12 cellular contexts compared by ENCODE assay signal in the genomic region with DNA sequence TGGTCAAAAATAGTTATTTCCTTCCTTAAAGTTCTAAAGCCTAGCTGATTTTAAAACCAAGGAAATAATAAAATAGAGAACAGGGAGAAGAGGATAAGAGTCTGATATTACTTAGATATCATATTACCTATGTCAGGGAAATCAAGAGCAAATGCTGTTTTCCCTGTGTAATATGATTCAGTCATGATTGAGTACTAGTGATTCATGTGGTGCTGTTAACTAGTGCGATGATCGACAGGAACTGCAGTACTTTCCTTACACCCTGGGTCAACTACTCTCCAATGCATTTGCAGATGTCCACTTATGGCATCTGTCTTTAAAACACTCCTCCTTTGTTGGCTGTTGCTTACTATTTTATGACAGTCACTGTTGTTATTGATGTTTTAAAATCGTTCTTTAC.
A peak's percentile ranks its signal among the peaks of the same experiment; 100 is the strongest.
DNase-seq lines count a peak whose midpoint lies in the region; ATAC-seq and TF ChIP-seq lines count a peak whose summit lies in the region.
"Had no signal": no experiment of that assay in that cellular context is flagged by ENCODE, and none has a peak within 500 bp of the region (broad histone marks: within the 10 kb centered on the region; RNA-seq: fewer than 3 reads in every experiment).

No MANE protein-coding gene starts in this region.

- no peak overlapping the region for H3K27ac Mint-ChIP-seq in H9

- no peak overlapping the region for H3K4me2 ChIP-seq in H9 (ENCODE audit: insufficient read depth, insufficient read length, low read length)

- H2BK5ac ChIP-seq in H9 (ENCODE audit: insufficient read length, low read length), result no peak overlapping the region

- no peak overlapping the region for H2AFZ ChIP-seq in H9 (ENCODE audit: low read length)

- no peaks in the 10 kb centered on the region; a peak in 2 of 7 replicates for H3K36me3 Mint-ChIP-seq in H9 (ENCODE audit: insufficient read depth in 1 of 3, low read depth in 3 of 3)

- H2BK120ac ChIP-seq in H9 (ENCODE audit: low read depth, low read length, poor library complexity, severe bottlenecking), result no peak overlapping the region

- H3K23ac ChIP-seq in H9 (ENCODE audit: insufficient read length, low read depth, low read length), result no peak overlapping the region

- H3K9ac ChIP-seq in H9 (ENCODE audit: extremely low read depth, insufficient read length, low read length), result no peak overlapping the region

- no peak overlapping the region for H2BK15ac ChIP-seq in H9 (ENCODE audit: low read depth, low read length)

- H3K4me1 ChIP-seq in RWPE2 (ENCODE audit: insufficient read depth, poor library complexity, severe bottlenecking) (peaks cover 11% of the 10 kb centered on the region), foreskin keratinocyte (peaks cover 7% of the 10 kb centered on the region), H9 (ENCODE audit: insufficient read depth, low read length) (peaks cover 9% of the 10 kb centered on the region; the same call in 1 of the 2 replicates)

- no peak overlapping the region for H3K14ac ChIP-seq in H9 (ENCODE audit: insufficient read depth, low read length)

- peaks cover 10 to 14% of the 10 kb centered on the region in 2 experiments for H3K4me1 Mint-ChIP-seq in H9

- H3K4me3 Mint-ChIP-seq in H9, result no peak overlapping the region
- H3K4me3 Mint-ChIP-seq: naive thymus-derived CD8-positive, alpha-beta T cell had no signal

- no peaks in the 10 kb centered on the region for H3K79me1 ChIP-seq in H9 (ENCODE audit: insufficient read depth, low read depth, low read length, poor library complexity, severe bottlenecking)

- no peaks in the 10 kb centered on the region for H3K23me2 ChIP-seq in H9 (ENCODE audit: insufficient read length, low read depth, low read length, poor library complexity, severe bottlenecking)

- no peak overlapping the region for H3K4ac ChIP-seq in H9 (ENCODE audit: low read depth, low read length)

- no peak overlapping the region for H3K56ac ChIP-seq in H9 (ENCODE audit: insufficient read length, low read depth, low read length)

- no peaks in the 10 kb centered on the region for H3K9me3 Mint-ChIP-seq in H9
- H3K9me3 Mint-ChIP-seq: naive thymus-derived CD8-positive, alpha-beta T cell had no signal

- H4K5ac ChIP-seq in H9 (ENCODE audit: insufficient read length, low read depth, low read length), result no peak overlapping the region

- no peak overlapping the region for H4K91ac ChIP-seq in H9 (ENCODE audit: insufficient read length, low read depth, low read length)

- no peak overlapping the region for H2BK12ac ChIP-seq in H9 (ENCODE audit: insufficient read length, low read depth, low read length)

- H3K18ac ChIP-seq in H9 (ENCODE audit: insufficient read length, low read depth, low read length), result no peak overlapping the region

- DNase-seq in DMS153 (lab: John Stamatoyannopoulos, UW), result peak; percentile 44
- DNase-seq in DMS153 treated with DMSO at 0.1 percent for 48 hours (lab: John Stamatoyannopoulos, UW; ENCODE audit: unreplicated experiment), result no peak
- DNase-seq in EH (ENCODE audit: low read depth), result peak; percentile 48
- no peak for DNase-seq in RWPE2 (ENCODE audit: low spot score)
- DNase-seq in foreskin keratinocyte, result peak in 1 of 2 donors; percentile 52
- DNase-seq in medulla oblongata (ENCODE audit: extremely low spot score), result no peak
- no peak for DNase-seq in H9
- DNase-seq in MG63, result no peak
- DNase-seq: naive thymus-derived CD8-positive, alpha-beta T cell; NCI-H1930; spleen had no signal

- H3K4me3 ChIP-seq in RWPE2 (ENCODE audit: severe bottlenecking) (no peak overlapping the region), MG63 (no peak overlapping the region)
- H3K4me3 ChIP-seq: spleen had no signal

- H4K20me1 ChIP-seq in H9 (ENCODE audit: control insufficient read depth, insufficient read depth, insufficient read length), result no peaks in the 10 kb centered on the region

- TF ChIP-seq CTCF in RWPE2 (IDR thresholded peaks at IDR 0.05; ENCODE audit: poor library complexity, severe bottlenecking) (no peak), foreskin keratinocyte (conservative IDR thresholded peaks at IDR 0.05) (no peak), H9 (conservative IDR thresholded peaks at IDR 0.05) (no peak)

- H3K27me3 ChIP-seq in RWPE2 (ENCODE audit: insufficient read depth, poor library complexity, severe bottlenecking), result no peaks in the 10 kb centered on the region
- H3K27me3 ChIP-seq in foreskin keratinocyte, result no peaks in the 10 kb centered on the region
- no peaks in the 10 kb centered on the region for H3K27me3 ChIP-seq in H9 (ENCODE audit: insufficient read depth, low read length)
- no peaks in the 10 kb centered on the region for H3K27me3 ChIP-seq in MG63
- H3K27me3 ChIP-seq: spleen had no signal

- H3K79me2 ChIP-seq in H9 (ENCODE audit: insufficient read depth, low read length), result no peaks in the 10 kb centered on the region

- H2AK5ac ChIP-seq in H9 (ENCODE audit: insufficient read length, low read length), result no peak overlapping the region

- H3K27me3 Mint-ChIP-seq in H9 (ENCODE audit: low read depth), result no peaks in the 10 kb centered on the region
- H3K27me3 Mint-ChIP-seq: naive thymus-derived CD8-positive, alpha-beta T cell had no signal

- no CpG with 5 or more reads among the region's 3 CpGs for WGBS in H9 (ENCODE audit: extremely low coverage, insufficient read length, low lambda C conversion rate)

- no peak overlapping the region for H2BK20ac ChIP-seq in H9 (ENCODE audit: low read depth, low read length, poor library complexity, severe bottlenecking)

- ATAC-seq in RWPE2 (ENCODE audit: low read depth) (peak; percentile 99), foreskin keratinocyte (peak; percentile 96)
- ATAC-seq: naive thymus-derived CD8-positive, alpha-beta T cell had no signal

- no peak overlapping the region for H4K8ac ChIP-seq in H9 (replicated peaks; ENCODE audit: insufficient read length, low read depth, low read length)

- H3T11ph ChIP-seq in H9 (ENCODE audit: low read length), result no peak overlapping the region

- H3K9me3 ChIP-seq in RWPE2 (ENCODE audit: severe bottlenecking) (no peaks in the 10 kb centered on the region), H9 (ENCODE audit: control insufficient read depth, low read depth, low read length) (no peaks in the 10 kb centered on the region), MG63 (no peaks in the 10 kb centered on the region)
- H3K9me3 ChIP-seq: spleen had no signal

- H3K27ac ChIP-seq in RWPE2 (ENCODE audit: poor library complexity, severe bottlenecking), result no peak overlapping the region
- H3K27ac ChIP-seq in foreskin keratinocyte, result no peak overlapping the region
- H3K27ac ChIP-seq in H9 (ENCODE audit: insufficient read length, low read depth, low read length), result no peak overlapping the region
- H3K27ac ChIP-seq: 22Rv1 had no signal

- no peaks in the 10 kb centered on the region for H3K36me3 ChIP-seq in RWPE2 (ENCODE audit: low read depth)
- no peaks in the 10 kb centered on the region for H3K36me3 ChIP-seq in MG63

Comparison
In these comparisons a context has a peak if more than half of its experiments do, and no peak if none do; other contexts are left out.
1. DNase-seq: peak in DMS153 (single experiment) and EH (single experiment); none in DMS153 treated with DMSO at 0.1 percent for 48 hours (single experiment), RWPE2 (single experiment), medulla oblongata (single experiment), H9 (single experiment) and MG63 (single experiment).